ENCODE assay signal across 24 cellular contexts in genomic region chr2:26731714-26732113, GRCh38. TPM values are rescaled to one million over a fixed set of nuclear protein-coding genes. Genes with fewer than 3 reads are reported as not detected.
"Had no signal": no experiment of that assay in that cellular context is flagged by ENCODE, and none has a peak within 500 bp of the region (broad histone marks: within the 10 kb centered on the region; RNA-seq: fewer than 3 reads in every experiment).

No MANE protein-coding gene starts in this region.

- H3K36me3 ChIP-seq: MG63 had no signal

- H3K27me3 ChIP-seq: MG63 had no signal

- FAIRE-seq: RCC 7860 had no signal

- H3K4me3 ChIP-seq: MG63 had no signal

- ATAC-seq: T-cell had no signal

- DNase-seq: Karpas-422, KG1, MG63, NCI-H1092, NCI-H1105 treated with DMSO at 0.1 percent for 48 hours, NCI-H1417 treated with DMSO at 0.1 percent for 48 hours, NCI-H146, NCI-H1694 treated with DMSO at 0.1 percent for 48 hours, NCI-H1930, NCI-H2081, NCI-H2107, NCI-H2171, NCI-H226, NCI-H446, NCI-H510A, NCI-H524 treated with DMSO at 0.1 percent for 48 hours, NCI-H69, NCI-H774, RPMI8226, SHP77, SW 1271, T-cell had no signal

- H3K9me3 ChIP-seq: MG63 had no signal

RNA-seq across cellular contexts. Expression of gene KCNK3, which starts 39.2 kb away (rescaled TPM):
- total RNA-seq: HT-29 had no signal
